In genomic region chr15:63945005-63945788, GRCh38 we compare ENCODE assay signal across 8 cellular contexts.
A peak's percentile ranks its signal among the peaks of the same experiment; 100 is the strongest.
DNase-seq lines count a peak whose midpoint lies in the region; ATAC-seq lines count a peak whose summit lies in the region.

No MANE protein-coding gene starts in this region.

- peak overlapping the region; percentile 72 for H3K4me3 Mint-ChIP-seq in T-helper 17 cell

- no peaks in the 10 kb centered on the region for H3K27me3 Mint-ChIP-seq in T-helper 17 cell

- H3K36me3 Mint-ChIP-seq in T-helper 17 cell (ENCODE audit: low read depth): no peaks in the 10 kb centered on the region

- DNase-seq in GDM1 (lab: John Stamatoyannopoulos, UW) (peak; percentile 22), Kasumi-1 (lab: John Stamatoyannopoulos, UW) (peak; percentile 75 to 80), T-helper 17 cell (peak; percentile 39 to 60 (median 42)), amniotic epithelial cell (ENCODE audit: low read depth) (peak; percentile 32), left ventricle myocardium superior (peak; percentile 79), sciatic nerve (ENCODE audit: low spot score) (peak; percentile 82)

- H3K9me3 ChIP-seq in T-helper 17 cell (ENCODE audit: control insufficient read depth, low read length, poor library complexity, severe bottlenecking): no peaks in the 10 kb centered on the region

- ATAC-seq in T-helper 17 cell: peak; percentile 94
- peak; percentile 75 for ATAC-seq in left ventricle myocardium superior
- peak; percentile 84 for ATAC-seq in sciatic nerve
- no peak for ATAC-seq in GM21447 (IDR thresholded peaks at IDR 0.05; ENCODE audit: unreplicated experiment)
- no peak for ATAC-seq in GM19452 (IDR thresholded peaks at IDR 0.05; ENCODE audit: unreplicated experiment)

- peaks cover 13% of the 10 kb centered on the region for H3K4me1 Mint-ChIP-seq in T-helper 17 cell

- peak overlapping the region; percentile 89 for H3K27ac Mint-ChIP-seq in T-helper 17 cell

- intact Hi-C loops in left ventricle myocardium superior (cut with micrococcal nuclease): no loop called here
- intact Hi-C loops in sciatic nerve (cut with DNase I): no loop called here

Comparison
In these comparisons a context has a peak if more than half of its experiments do, and no peak if none do; other contexts are left out.
1. DNase-seq: peak in every context shown above with its lines; median percentile 82 in sciatic nerve; 79 in left ventricle myocardium superior; 78 in Kasumi-1; 42 in T-helper 17 cell; 32 in amniotic epithelial cell; 22 in GDM1.
2. ATAC-seq: peak in T-helper 17 cell (single experiment), left ventricle myocardium superior (single experiment) and sciatic nerve (single experiment); none in GM21447 (single experiment) and GM19452 (single experiment).